8 cellular contexts compared by ENCODE assay signal in genomic region chr1:109776911-109777310, GRCh38. TPM values are rescaled to one million over a fixed set of nuclear protein-coding genes. Genes with fewer than 3 reads are reported as not detected.
DNase-seq lines count a peak whose midpoint lies in the region; ATAC-seq and TF ChIP-seq lines count a peak whose summit lies in the region.

No MANE protein-coding gene starts in this region.

- H3K36me3 ChIP-seq in IMR-90 (ENCODE audit: control insufficient read depth, insufficient read depth, low read length) (no peaks in the 10 kb centered on the region), Peyer's patch (no peaks in the 10 kb centered on the region), fibroblast of lung (ENCODE audit: control insufficient read depth, insufficient read depth, low read length) (no peaks in the 10 kb centered on the region)

- H4K8ac ChIP-seq in IMR-90 (ENCODE audit: low read depth in 2 of 2, low read length in 2 of 2) = peak overlapping the region in 1 of 2 experiments; percentile 41; a peak in 1 of 4 replicates

- DNase-seq in AG04449 (ENCODE audit: low read depth, low spot score) (no peak), IMR-90 (peak; percentile 78), Peyer's patch (peak; percentile 68 to 91 (median 84)), fibroblast of lung (ENCODE audit: low read depth in 2 of 2) (peak; percentile 62 to 80), neural crest cell (ENCODE audit: low read depth, low spot score) (peak; percentile 82), stromal cell of bone marrow (ENCODE audit: low read depth) (peak; percentile 67)
- DNase-seq in activated T-cell treated with anti-CD3 and anti-CD28 coated beads, Interleukin-2, amount 50 U/mL, for 48 hours = peak; percentile 88 to 89

- no peaks in the 10 kb centered on the region for H3K27me3 ChIP-seq in IMR-90 (ENCODE audit: control insufficient read depth, insufficient read depth, low read length)
- H3K27me3 ChIP-seq in Peyer's patch = no peaks in the 10 kb centered on the region
- H3K27me3 ChIP-seq in fibroblast of lung (ENCODE audit: control insufficient read depth, insufficient read depth, low read length) = peaks cover 3% of the 10 kb centered on the region

- H3K27me3 Mint-ChIP-seq in neural crest cell (ENCODE audit: low read depth) = peaks cover 3% of the 10 kb centered on the region

- intact Hi-C loops in IMR-90 (cut with micrococcal nuclease) = loop anchor here (1.0 to 5.0 kb wide), 4 partner anchors 133 to 330 kb away; partner anchors contain the start of genes AHCYL1 and CSF1

- H2AFZ ChIP-seq in IMR-90 (replicated peaks; ENCODE audit: low read length, poor library complexity) (peak overlapping the region; percentile 6), fibroblast of lung (ENCODE audit: low read length) (peak overlapping the region; percentile 14)

- dilution Hi-C loops in IMR-90 (cut with HindIII; ENCODE audit: low sequenced_read_pairs, unreplicated experiment) = no loop called here

- H3K4me3 Mint-ChIP-seq in neural crest cell = no peak overlapping the region

- H3K56ac ChIP-seq in IMR-90 (ENCODE audit: extremely low read depth, insufficient read depth, low read length) = no peak overlapping the region

- H4K5ac ChIP-seq in IMR-90 (ENCODE audit: low read depth, low read length) = no peak overlapping the region; the same call in 1 of the 2 replicates

- peak overlapping the region; percentile 79; the same call in 1 of the 2 replicates for H2AK5ac ChIP-seq in IMR-90 (ENCODE audit: low read depth, low read length)

- peak; percentile 71 for TF ChIP-seq POLR2A in IMR-90 (IDR thresholded peaks at IDR 0.05; ENCODE audit: low read depth, low read length)
- TF ChIP-seq POLR2A in Peyer's patch (IDR thresholded peaks at IDR 0.05) = no peak

- WGBS in IMR-90 (ENCODE audit: extremely low coverage in 2 of 2, insufficient read length in 1 of 2), 2 experiments = 8% methylated on average over 2 of the region's 4 CpGs; no CpG with 5 or more reads in 1 of the 2 experiments

- ATAC-seq in GM18868 (IDR thresholded peaks at IDR 0.05; ENCODE audit: unreplicated experiment) (peak; percentile 69), IMR-90 (ENCODE audit: low read depth) (peak; percentile 85)

- H4K20me1 ChIP-seq in IMR-90 (ENCODE audit: insufficient read depth, low read length) (no peaks in the 10 kb centered on the region), fibroblast of lung (ENCODE audit: control insufficient read depth, extremely low read depth, insufficient read depth, low read length) (no peaks in the 10 kb centered on the region)

- H2BK120ac ChIP-seq in IMR-90 (ENCODE audit: low read depth, low read length) = peak overlapping the region; percentile 85

- peak overlapping the region; percentile 2; the same call in 1 of the 3 replicates for H2BK15ac ChIP-seq in IMR-90 (ENCODE audit: low read depth, low read length)

- CTCF ChIA-PET in AG04449 (lab: Yijun Ruan, JAX) (interaction anchor here (0.7 to 28.0 kb wide), 63 partner anchors 10 to 420 kb away, joined by 3 to 1425 read pairs (median 6); partner anchors contain the start of genes AHCYL1, AMPD2, GNAI3 and GNAT2), IMR-90 (lab: Yijun Ruan, JAX) (interaction anchor here (0.7 to 3.1 kb wide), 13 partner anchors 13 to 329 kb away, joined by 3 to 69 read pairs (median 4); partner anchors contain the start of gene AHCYL1)

- H3K9me1 ChIP-seq in IMR-90 (ENCODE audit: insufficient read depth, low read length) = peaks cover 7% of the 10 kb centered on the region

- peaks cover 16% of the 10 kb centered on the region for H3K4me1 Mint-ChIP-seq in neural crest cell

- H3K9me3 Mint-ChIP-seq in neural crest cell = peaks cover 4% of the 10 kb centered on the region

- no peak overlapping the region; the same call in 1 of the 2 replicates for H3K18ac ChIP-seq in IMR-90 (ENCODE audit: low read depth, low read length)

- no peaks in the 10 kb centered on the region for H3K9me3 ChIP-seq in IMR-90 (ENCODE audit: control insufficient read depth, insufficient read depth, low read length)
- H3K9me3 ChIP-seq in Peyer's patch = no peaks in the 10 kb centered on the region
- H3K9me3 ChIP-seq in fibroblast of lung (ENCODE audit: control insufficient read depth, insufficient read depth, low read depth, low read length) = no peaks in the 10 kb centered on the region

- H3K14ac ChIP-seq in IMR-90 (replicated peaks; ENCODE audit: low read depth, low read length) = peak overlapping the region; percentile 34; the same call in 1 of the 2 replicates

- H3K4me1 ChIP-seq in IMR-90 (ENCODE audit: control insufficient read depth, insufficient read depth, low read length) (peaks cover 17% of the 10 kb centered on the region), Peyer's patch (peaks cover 0 to 27% (median 2%) of the 10 kb centered on the region in 4 donors), fibroblast of lung (ENCODE audit: control insufficient read depth, extremely low read depth, insufficient read depth, low read length) (peaks cover 4% of the 10 kb centered on the region)

- no peak overlapping the region for H3K4me3 ChIP-seq in AG04449 (ENCODE audit: low read depth, low read length)
- H3K4me3 ChIP-seq in IMR-90 (ENCODE audit: insufficient read depth, low read depth, low read length) = no peak overlapping the region
- H3K4me3 ChIP-seq in Peyer's patch = no peak overlapping the region
- no peak overlapping the region for H3K4me3 ChIP-seq in fibroblast of lung (replicated peaks in 1 of 4; ENCODE audit: control extremely low read depth in 1 of 4, insufficient read depth in 1 of 4, low read depth in 3 of 4, low read length in 4 of 4)

- POLR2A ChIA-PET in AG04449 (lab: Yijun Ruan, JAX) (interaction anchor here (3.5 kb wide), 1 partner anchor 207 kb away, joined by 18 read pairs; the partner anchor contains the start of gene AHCYL1), IMR-90 (lab: Charles Lee; ENCODE audit: unreplicated experiment) (interaction anchor here (0.5 kb wide), 1 partner anchor 252 kb away, joined by 9 read pairs; no protein-coding TSS in a partner anchor)

- H3K79me1 ChIP-seq in IMR-90 (ENCODE audit: low read depth in 1 of 2, low read length in 2 of 2) = no peaks in the 10 kb centered on the region

- in situ Hi-C loops in IMR-90 (cut with MboI; ENCODE audit: low sequenced_read_pairs) = loop anchor here (5.0 to 25.0 kb wide), 2 partner anchors 135 to 210 kb away; partner anchors contain the start of gene CSF1

- H3K27ac Mint-ChIP-seq in neural crest cell (ENCODE audit: unreplicated experiment) = no peak overlapping the region

- H3K4me2 ChIP-seq in IMR-90 (ENCODE audit: low read depth, low read length) (no peak overlapping the region), fibroblast of lung (ENCODE audit: extremely low read depth, insufficient read depth, low read length) (no peak overlapping the region)

- no peaks in the 10 kb centered on the region for H3K36me3 Mint-ChIP-seq in neural crest cell (ENCODE audit: low read depth)

- H3K9ac ChIP-seq in IMR-90 (ENCODE audit: low read depth, low read length) (no peak overlapping the region), fibroblast of lung (ENCODE audit: insufficient read depth, low read length) (no peak overlapping the region)

- H2BK5ac ChIP-seq in IMR-90 (ENCODE audit: low read depth, low read length, poor library complexity, severe bottlenecking) = no peak overlapping the region

- H3K4ac ChIP-seq in IMR-90 (ENCODE audit: low read depth, low read length) = peak overlapping the region; percentile 81

- H2BK20ac ChIP-seq in IMR-90 (ENCODE audit: low read depth, low read length) = peak overlapping the region; percentile 84

- H3K23ac ChIP-seq in IMR-90 (ENCODE audit: low read depth, low read length) = no peak overlapping the region; the same call in 1 of the 2 replicates

- no TSS peak for BruUV-seq in IMR-90 (replicated peaks; lab: Mats Ljungman, UMichigan)

- peak; percentile 100 for TF ChIP-seq RAD21 in IMR-90 (IDR thresholded peaks at IDR 0.05; ENCODE audit: low read length)

- peak overlapping the region; percentile 34 for H4K91ac ChIP-seq in IMR-90 (ENCODE audit: insufficient read depth, low read depth, low read length)

- H3K27ac ChIP-seq in IMR-90 (ENCODE audit: insufficient read depth, low read length) = no peak overlapping the region; the same call in 1 of the 2 replicates
- peak overlapping the region in 3 of 4 donors; percentile 35 to 43 (median 42) for H3K27ac ChIP-seq in Peyer's patch
- H3K27ac ChIP-seq in fibroblast of lung (ENCODE audit: insufficient read depth, low read length) = no peak overlapping the region

- TF ChIP-seq CTCF in AG04449 (IDR thresholded peaks at IDR 0.05; ENCODE audit: insufficient read depth, low read length, missing control alignments) (peak; percentile 91), IMR-90 (conservative IDR thresholded peaks at IDR 0.05; ENCODE audit: low read depth, low read length) (peak; percentile 97), Peyer's patch (IDR thresholded peaks at IDR 0.05) (peak; percentile 88 to 99 (median 98)), fibroblast of lung (conservative IDR thresholded peaks at IDR 0.05 in 1 of 2, IDR thresholded peaks at IDR 0.05 in 1 of 2; ENCODE audit: low read depth in 1 of 2, low read length in 2 of 2) (peak; percentile 96), neural crest cell (conservative IDR thresholded peaks at IDR 0.05) (peak; percentile 98)

- H3K79me2 ChIP-seq in fibroblast of lung (ENCODE audit: control insufficient read depth, insufficient read depth, low read length) = no peaks in the 10 kb centered on the region

- peak overlapping the region; percentile 84 for H2AK9ac ChIP-seq in IMR-90 (replicated peaks; ENCODE audit: low read depth, low read length, poor library complexity)

TF ChIP-seq in IMR-90, 13 proteins besides CTCF, POLR2A, EP300 and RAD21 (continues in another document):
- peak; percentile 29 for TF ChIP-seq RCOR1 (IDR thresholded peaks at IDR 0.05; ENCODE audit: insufficient replicate concordance, low read length)
- TF ChIP-seq CHD1 (IDR thresholded peaks at IDR 0.05; ENCODE audit: low read depth, low read length) = peak; percentile 82; the same call in 1 of the 2 replicates

RNA-seq across cellular contexts. Expression of gene EPS8L3, which starts 13.2 kb away (rescaled TPM):
- total RNA-seq in IMR-90 (2012; rRNA removed) (not detected in 2 replicates), Peyer's patch (100 to 1,000 TPM; 263 to 745 (median 649) TPM), fibroblast of lung (not detected in 2 replicates), neural crest cell (not detected in 2 replicates)
- polyA plus RNA-seq in IMR-90 (2012; rRNA removed) (not detected in 2 replicates), fibroblast of lung (not detected in 2 replicates)
- polyA plus RNA-seq in IMR-90 (2012; cell fraction: cytosol; rRNA removed) = 0.11 TPM in 1 of 2 replicates, not detected in the other
- not detected in 2 replicates for polyA plus RNA-seq in IMR-90 (2012; cell fraction: nucleus; rRNA removed; ENCODE audit: low replicate concordance)
- polyA plus RNA-seq in fibroblast of lung (2012) = not detected in 2 replicates
- polyA minus RNA-seq in fibroblast of lung (ENCODE audit: low replicate concordance) = not detected in 2 replicates

RNA-seq across cellular contexts. Expression of gene GSTM3, which starts 36.1 kb away (rescaled TPM):
- total RNA-seq in IMR-90 (2012; rRNA removed) (101 and 131 TPM in 2 replicates), Peyer's patch (10 to 100 TPM; 16.3 to 72.6 (median 32.4) TPM), fibroblast of lung (37.0 and 51.4 TPM in 2 replicates), neural crest cell (56.5 and 62.0 TPM in 2 replicates)
- polyA plus RNA-seq in IMR-90 (2012; rRNA removed) (97.4 and 102 TPM in 2 replicates), fibroblast of lung (90.0 and 207 TPM in 2 replicates)
- 69.1 and 108 TPM in 2 replicates for polyA plus RNA-seq in IMR-90 (2012; cell fraction: cytosol; rRNA removed)
- polyA plus RNA-seq in IMR-90 (2012; cell fraction: nucleus; rRNA removed; ENCODE audit: low replicate concordance) = 19.5 and 60.7 TPM in 2 replicates
- polyA plus RNA-seq in fibroblast of lung (2012) = 78.1 and 175 TPM in 2 replicates
- polyA minus RNA-seq in fibroblast of lung (ENCODE audit: low replicate concordance) = 13.9 and 96.8 TPM in 2 replicates

Comparison
In these comparisons a context has a peak if more than half of its experiments do, and no peak if none do; other contexts are left out.
1. H3K27ac ChIP-seq: peak in Peyer's patch (3 of 4); none in IMR-90 (single experiment) and fibroblast of lung (single experiment).
2. RNA of gene EPS8L3, which starts 13.2 kb away (total RNA-seq): 263 to 745 TPM in Peyer's patch; not detected in IMR-90, not detected in fibroblast of lung and not detected in neural crest cell; every median in the first group is over 100 times any median in the second.
3. Peak in every context shown above with its lines, with median percentiles within 50 percentile points of each other: CTCF ChIP-seq.